ENCODE assay signal across 1 cellular context in genomic region chr1:176149939-176150807, GRCh38.
TF ChIP-seq lines count a peak whose summit lies in the region.

No MANE protein-coding gene starts in this region.

TF ChIP-seq in HepG2, 621 proteins besides CTCF, POLR2A, EP300 and RAD21 (continued from another document and continues in another):
- peak; percentile 59; the same call in 1 of the 2 replicates for TF ChIP-seq ZBTB40 (IDR thresholded peaks at IDR 0.05)
- no peak; the same call in 1 of the 2 replicates for TF ChIP-seq ZBTB40 (CRISPR knock-in tag; IDR thresholded peaks at IDR 0.05)
- no peak for TF ChIP-seq ZNF678 (CRISPR knock-in tag; IDR thresholded peaks at IDR 0.05)
- TF ChIP-seq SAP130 (CRISPR knock-in tag; IDR thresholded peaks at IDR 0.05; ENCODE audit: low read depth) = peak; percentile 90
- TF ChIP-seq IKZF5 (CRISPR knock-in tag; IDR thresholded peaks at IDR 0.05) = peak; percentile 33; the same call in 1 of the 2 replicates
- TF ChIP-seq DPF2 (CRISPR knock-in tag; IDR thresholded peaks at IDR 0.05; ENCODE audit: borderline replicate concordance, low read depth) = peak; percentile 65; the same call in 1 of the 2 replicates
- no peak for TF ChIP-seq FOXP1 (IDR thresholded peaks at IDR 0.05)
- peak; percentile 78 for TF ChIP-seq FOXP1 (CRISPR knock-in tag; IDR thresholded peaks at IDR 0.05)
- 0 out of 2 replicates have a peak, but pooled peaks have one; percentile 44 for TF ChIP-seq ZBTB25 (CRISPR knock-in tag; IDR thresholded peaks at IDR 0.05)
- no peak for TF ChIP-seq CAMTA2 (CRISPR knock-in tag; IDR thresholded peaks at IDR 0.05; ENCODE audit: borderline replicate concordance)
- TF ChIP-seq ARID5B (CRISPR knock-in tag; IDR thresholded peaks at IDR 0.05) = peak; percentile 92
- TF ChIP-seq HNF4G (IDR thresholded peaks at IDR 0.05; ENCODE audit: borderline replicate concordance, low read depth, low read length) = peak; percentile 74; the same call in 1 of the 2 replicates
- TF ChIP-seq HNF4G (CRISPR knock-in tag; IDR thresholded peaks at IDR 0.05; ENCODE audit: borderline replicate concordance, low read depth) = no peak
- no peak for TF ChIP-seq RFX5 (IDR thresholded peaks at IDR 0.05; ENCODE audit: low read depth, low read length)
- no peak for TF ChIP-seq ZNF513 (CRISPR knock-in tag; conservative IDR thresholded peaks at IDR 0.05)
- peak; percentile 87 for TF ChIP-seq FOXA3 (CRISPR knock-in tag; IDR thresholded peaks at IDR 0.05)
- 0 out of 4 replicates have a peak, but pooled peaks of 1 of the 2 experiments have one; percentile 30 for TF ChIP-seq ATF4 (CRISPR knock-in tag; IDR thresholded peaks at IDR 0.05)
- TF ChIP-seq ZNF333 (CRISPR knock-in tag; IDR thresholded peaks at IDR 0.05; ENCODE audit: borderline replicate concordance) = no peak
- TF ChIP-seq PRDM10 (CRISPR knock-in tag; IDR thresholded peaks at IDR 0.05; ENCODE audit: low read depth) = no peak
- peak; percentile 98 for TF ChIP-seq PAXIP1 (CRISPR knock-in tag; conservative IDR thresholded peaks at IDR 0.05)
- TF ChIP-seq RBFOX2 (IDR thresholded peaks at IDR 0.05; ENCODE audit: low read depth, low read length) = no peak
- no peak for TF ChIP-seq ZNF367 (CRISPR knock-in tag; IDR thresholded peaks at IDR 0.05; ENCODE audit: borderline replicate concordance)
- TF ChIP-seq ATAD3A (CRISPR knock-in tag; IDR thresholded peaks at IDR 0.05) = no peak
- TF ChIP-seq HDAC1 (CRISPR knock-in tag; IDR thresholded peaks at IDR 0.05) = peak; percentile 58
- peak; percentile 81; the same call in 1 of the 2 replicates for TF ChIP-seq ZNF644 (CRISPR knock-in tag; IDR thresholded peaks at IDR 0.05; ENCODE audit: low read depth)
- no peak for TF ChIP-seq SKI (IDR thresholded peaks at IDR 0.05; ENCODE audit: partially characterized antibody)
